In the genomic region with DNA sequence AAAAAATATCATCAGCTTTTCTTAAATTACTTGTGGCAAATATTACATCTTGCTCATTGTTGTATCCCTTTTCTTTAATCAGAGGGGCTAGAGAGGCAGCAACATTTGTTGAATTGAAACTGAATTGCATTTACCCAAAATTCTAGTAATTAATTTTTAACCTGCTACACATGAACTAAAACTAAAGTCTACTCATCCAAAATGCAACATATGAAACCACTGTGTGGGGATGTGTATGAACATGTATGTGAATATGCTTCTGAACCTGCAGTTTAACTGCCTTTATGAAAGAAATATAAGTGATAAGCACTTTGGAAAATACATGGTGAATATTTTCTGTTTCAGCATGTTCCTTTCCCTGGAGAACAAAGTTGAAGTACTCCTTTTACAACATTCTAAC, we compare ENCODE assay signal across 36 cellular contexts.
"Had no signal": no experiment of that assay in that cellular context is flagged by ENCODE, and none has a peak within 500 bp of the region (broad histone marks: within the 10 kb centered on the region; RNA-seq: fewer than 3 reads in every experiment).

No MANE protein-coding gene starts in this region.

- H3K36me3 Mint-ChIP-seq: activated CD4-positive, alpha-beta memory T cell treated with anti-CD3 and anti-CD28 coated beads for 36 hours; activated naive CD4-positive, alpha-beta T cell treated with anti-CD3 and anti-CD28 coated beads, Interleukin-2, amount 50 U/mL, for 72 hours; activated naive CD8-positive, alpha-beta T cell treated with anti-CD3 and anti-CD28 coated beads for 36 hours had no signal

- H3K27me3 Mint-ChIP-seq: activated CD4-positive, alpha-beta memory T cell treated with anti-CD3 and anti-CD28 coated beads for 36 hours; activated CD4-positive, alpha-beta T cell treated with anti-CD3 and anti-CD28 coated beads for 36 hours; activated CD4-positive, alpha-beta T cell treated with anti-CD3 and anti-CD28 coated beads, Interleukin-2, amount 10 ng/mL, durations not matched to agents 7 days and 5 days; activated CD8-positive, alpha-beta T cell treated with anti-CD3 and anti-CD28 coated beads for 36 hours; activated naive CD8-positive, alpha-beta T cell treated with anti-CD3 and anti-CD28 coated beads for 36 hours; activated T-helper 17 cell treated with anti-CD3 and anti-CD28 coated beads, Interleukin-2, amount 50 U/mL, for 72 hours had no signal

- H3K27ac ChIP-seq: adrenal gland, body of pancreas, brain microvascular endothelial cell, breast epithelium, VCaP had no signal

- H3K4me1 Mint-ChIP-seq: activated CD4-positive, alpha-beta T cell treated with anti-CD3 and anti-CD28 coated beads for 36 hours; activated CD4-positive, alpha-beta T cell treated with anti-CD3 and anti-CD28 coated beads, Interleukin-2, amount 10 ng/mL, durations not matched to agents 7 days and 5 days; activated naive CD8-positive, alpha-beta T cell treated with anti-CD3 and anti-CD28 coated beads for 36 hours; activated T-helper 17 cell treated with anti-CD3 and anti-CD28 coated beads, Interleukin-2, amount 50 U/mL, for 72 hours had no signal

- H3K27ac Mint-ChIP-seq: activated CD4-positive, alpha-beta memory T cell treated with anti-CD3 and anti-CD28 coated beads for 36 hours; activated CD4-positive, alpha-beta T cell treated with anti-CD3 and anti-CD28 coated beads for 36 hours; activated CD4-positive, alpha-beta T cell treated with anti-CD3 and anti-CD28 coated beads, Interleukin-2, amount 10 ng/mL, durations not matched to agents 7 days and 5 days; activated CD8-positive, alpha-beta T cell treated with anti-CD3 and anti-CD28 coated beads for 36 hours; activated naive CD4-positive, alpha-beta T cell treated with anti-CD3 and anti-CD28 coated beads for 36 hours; activated naive CD4-positive, alpha-beta T cell treated with anti-CD3 and anti-CD28 coated beads, Interleukin-2, amount 50 U/mL, for 72 hours; activated naive CD8-positive, alpha-beta T cell treated with anti-CD3 and anti-CD28 coated beads for 36 hours; activated T-cell treated with anti-CD3 and anti-CD28 coated beads, Interleukin-2, amount 50 U/mL, for 72 hours; activated T-helper 1 cell treated with anti-CD3 and anti-CD28 coated beads, Interleukin-12 subunit alpha, Interleukin-12 subunit beta, Interleukin-2, Interleukin-4 antibody, amounts not matched to agents 30 ng/mL and 10 ng/mL and 1 ng/mL, durations not matched to agents 14 hours and 24 hours and 36 hours; activated T-helper 17 cell treated with anti-CD3 and anti-CD28 coated beads, Interleukin-2, amount 50 U/mL, for 72 hours; T-helper 1 cell treated with Interleukin-12 subunit alpha and Interleukin-12 subunit beta and Interleukin-4 antibody, amounts not matched to agents 30 μg/mL and 1 μg/mL, for 36 hours; T-helper 2 cell treated with Interferon-gamma antibody and Interleukin-4, amounts not matched to agents 5 μg/mL and 100 μg/mL, for 36 hours had no signal

- H3K36me3 ChIP-seq: adrenal gland, brain microvascular endothelial cell, breast epithelium had no signal

- H3K9me3 Mint-ChIP-seq: activated CD4-positive, alpha-beta memory T cell treated with anti-CD3 and anti-CD28 coated beads for 36 hours; activated CD4-positive, alpha-beta T cell treated with anti-CD3 and anti-CD28 coated beads, Interleukin-2, amount 10 ng/mL, durations not matched to agents 7 days and 5 days; activated CD8-positive, alpha-beta T cell treated with anti-CD3 and anti-CD28 coated beads for 36 hours; activated naive CD4-positive, alpha-beta T cell treated with anti-CD3 and anti-CD28 coated beads for 36 hours; activated naive CD4-positive, alpha-beta T cell treated with anti-CD3 and anti-CD28 coated beads, Interleukin-2, amount 50 U/mL, for 72 hours; activated naive CD8-positive, alpha-beta T cell treated with anti-CD3 and anti-CD28 coated beads for 36 hours; activated T-cell treated with anti-CD3 and anti-CD28 coated beads, Interleukin-2, amount 50 U/mL, for 4 hours; activated T-cell treated with anti-CD3 and anti-CD28 coated beads, Interleukin-2, amount 50 U/mL, for 72 hours; activated T-helper 1 cell treated with anti-CD3 and anti-CD28 coated beads, Interleukin-12 subunit alpha, Interleukin-12 subunit beta, Interleukin-2, Interleukin-4 antibody, amounts not matched to agents 30 ng/mL and 10 ng/mL and 1 ng/mL, durations not matched to agents 14 hours and 24 hours and 36 hours; activated T-helper 17 cell treated with anti-CD3 and anti-CD28 coated beads, Interleukin-2, amount 50 U/mL, for 72 hours; T-helper 1 cell treated with Interleukin-12 subunit alpha and Interleukin-12 subunit beta and Interleukin-4 antibody, amounts not matched to agents 30 μg/mL and 1 μg/mL, for 36 hours; T-helper 2 cell treated with Interferon-gamma antibody and Interleukin-4, amounts not matched to agents 5 μg/mL and 100 μg/mL, for 36 hours had no signal

- H3K27me3 ChIP-seq: adrenal gland, body of pancreas, brain microvascular endothelial cell, breast epithelium had no signal

- H3K4me1 ChIP-seq: adrenal gland, body of pancreas, breast epithelium had no signal

- H3K9me3 ChIP-seq: adrenal gland, body of pancreas, breast epithelium had no signal

- DNase-seq: activated CD4-positive, alpha-beta memory T cell treated with anti-CD3 and anti-CD28 coated beads for 36 hours; activated CD4-positive, alpha-beta T cell treated with anti-CD3 and anti-CD28 coated beads for 1 hour; activated CD4-positive, alpha-beta T cell treated with anti-CD3 and anti-CD28 coated beads for 36 hours; activated CD4-positive, alpha-beta T cell treated with anti-CD3 and anti-CD28 coated beads for 48 hours; activated CD4-positive, alpha-beta T cell treated with anti-CD3 and anti-CD28 coated beads, Interleukin-2, amount 10 ng/mL, durations not matched to agents 7 days and 5 days; activated CD4-positive, alpha-beta T cell treated with anti-CD3 and anti-CD28 coated beads, Interleukin-2, amount 50 U/mL, for 4 hours; activated CD4-positive, CD25-positive, alpha-beta regulatory T cell; activated CD8-positive, alpha-beta memory T cell treated with anti-CD3 and anti-CD28 coated beads, Interleukin-2, amount 50 U/mL, for 4 hours; activated CD8-positive, alpha-beta T cell treated with anti-CD3 and anti-CD28 coated beads for 36 hours; activated effector memory CD4-positive, alpha-beta T cell treated with anti-CD3 and anti-CD28 coated beads, Interleukin-2, amount 50 U/mL, for 16 hours; activated gamma-delta T cell treated with Interleukin-2 at 50 U/mL for 16 hours; activated naive CD4-positive, alpha-beta T cell; activated naive CD4-positive, alpha-beta T cell treated with anti-CD3 and anti-CD28 coated beads for 36 hours; activated naive CD4-positive, alpha-beta T cell treated with anti-CD3 and anti-CD28 coated beads, Interleukin-2, amount 50 U/mL, for 16 hours; activated naive CD8-positive, alpha-beta T cell treated with anti-CD3 and anti-CD28 coated beads for 36 hours; activated T-cell treated with anti-CD3 and anti-CD28 coated beads for 4 hours; activated T-cell treated with anti-CD3 and anti-CD28 coated beads, Interleukin-2, amount 50 U/mL, for 1 hour; activated T-cell treated with anti-CD3 and anti-CD28 coated beads, Interleukin-2, amount 50 U/mL, for 4 hours; activated T-cell treated with anti-CD3 and anti-CD28 coated beads, Interleukin-2, amount 50 U/mL, for 72 hours; adrenal gland; amniotic stem cell; aorta; body of pancreas; brain microvascular endothelial cell; central memory CD4-positive, alpha-beta T cell; T-helper 1 cell; T-helper 2 cell; T-helper 9 cell had no signal

- H3K4me3 Mint-ChIP-seq: activated CD4-positive, alpha-beta memory T cell treated with anti-CD3 and anti-CD28 coated beads for 36 hours; activated CD4-positive, alpha-beta T cell treated with anti-CD3 and anti-CD28 coated beads for 36 hours; activated CD4-positive, alpha-beta T cell treated with anti-CD3 and anti-CD28 coated beads, Interleukin-2, amount 10 ng/mL, durations not matched to agents 7 days and 5 days; activated CD8-positive, alpha-beta T cell treated with anti-CD3 and anti-CD28 coated beads for 36 hours; activated naive CD4-positive, alpha-beta T cell treated with anti-CD3 and anti-CD28 coated beads for 36 hours; activated naive CD8-positive, alpha-beta T cell treated with anti-CD3 and anti-CD28 coated beads for 36 hours; activated T-cell treated with anti-CD3 and anti-CD28 coated beads, Interleukin-2, amount 50 U/mL, for 4 hours; activated T-cell treated with anti-CD3 and anti-CD28 coated beads, Interleukin-2, amount 50 U/mL, for 72 hours; activated T-helper 1 cell treated with anti-CD3 and anti-CD28 coated beads, Interleukin-12 subunit alpha, Interleukin-12 subunit beta, Interleukin-2, Interleukin-4 antibody, amounts not matched to agents 30 ng/mL and 10 ng/mL and 1 ng/mL, durations not matched to agents 14 hours and 24 hours and 36 hours; activated T-helper 17 cell treated with anti-CD3 and anti-CD28 coated beads, Interleukin-2, amount 50 U/mL, for 72 hours; T-helper 1 cell treated with Interleukin-12 subunit alpha and Interleukin-12 subunit beta and Interleukin-4 antibody, amounts not matched to agents 30 μg/mL and 1 μg/mL, for 36 hours; T-helper 2 cell treated with Interferon-gamma antibody and Interleukin-4, amounts not matched to agents 5 μg/mL and 100 μg/mL, for 36 hours had no signal

- ATAC-seq: activated CD4-positive, alpha-beta T cell treated with anti-CD3 and anti-CD28 coated beads for 36 hours; activated CD4-positive, CD25-positive, alpha-beta regulatory T cell treated with anti-CD3 and anti-CD28 coated beads, Interleukin-2, amount 50 U/mL, for 24 hours; activated CD8-positive, alpha-beta T cell treated with anti-CD3 and anti-CD28 coated beads for 36 hours; activated naive CD4-positive, alpha-beta T cell treated with anti-CD3 and anti-CD28 coated beads, Interleukin-2, amount 50 U/mL, for 72 hours; activated T-cell treated with anti-CD3 and anti-CD28 coated beads, Interleukin-2, amount 50 U/mL, for 4 hours; activated T-cell treated with anti-CD3 and anti-CD28 coated beads, Interleukin-2, amount 50 U/mL, for 72 hours; activated T-helper 17 cell treated with anti-CD3 and anti-CD28 coated beads, Interleukin-2, amount 50 U/mL, for 72 hours; body of pancreas had no signal

- H3K4me3 ChIP-seq: adrenal gland, body of pancreas, breast epithelium had no signal
